ENCODE assay signal across 11 cellular contexts in the genomic region with DNA sequence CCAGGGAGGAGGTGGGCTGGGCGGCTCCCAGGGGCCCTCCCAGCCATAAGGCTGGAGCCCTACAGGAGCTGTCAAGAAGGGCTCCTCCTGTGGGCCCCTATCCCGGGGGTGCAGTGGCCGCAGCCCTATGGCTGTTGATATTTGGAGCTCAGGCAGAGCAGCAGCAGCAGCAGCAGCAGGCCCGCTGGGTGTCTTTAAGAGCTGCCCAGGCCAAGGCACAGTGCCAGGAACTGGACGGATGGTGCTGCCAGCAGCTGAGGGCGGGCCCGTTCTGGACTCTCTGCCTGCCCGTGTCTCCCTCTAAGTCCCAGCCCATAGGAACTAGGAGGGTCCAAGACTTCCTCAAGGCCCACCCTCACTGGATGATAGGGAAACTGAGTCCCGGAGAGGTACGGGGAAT. TPM values are rescaled to one million over a fixed set of nuclear protein-coding genes. Genes with fewer than 3 reads are reported as not detected.
DNase-seq lines count a peak whose midpoint lies in the region; ATAC-seq and TF ChIP-seq lines count a peak whose summit lies in the region.
"Had no signal": no experiment of that assay in that cellular context is flagged by ENCODE, and none has a peak within 500 bp of the region (broad histone marks: within the 10 kb centered on the region; RNA-seq: fewer than 3 reads in every experiment).

No MANE protein-coding gene starts in this region.

- H3K79me2 ChIP-seq in mammary epithelial cell (ENCODE audit: insufficient read depth, low read length): peaks cover 3% of the 10 kb centered on the region

- ATAC-seq in sciatic nerve (peak; percentile 52), GM21529 (IDR thresholded peaks at IDR 0.05; ENCODE audit: unreplicated experiment) (no peak)
- no peak for ATAC-seq in activated T-helper 17 cell treated with anti-CD3 and anti-CD28 coated beads, Interleukin-2, amount 50 U/mL, for 72 hours (replicated peaks)
- ATAC-seq: activated CD8-positive, alpha-beta T cell treated with anti-CD3 and anti-CD28 coated beads for 36 hours had no signal

- CTCF ChIA-PET in mammary epithelial cell (lab: Charles Lee; ENCODE audit: low non-redundant PET): interaction anchor here (0.5 kb wide), 1 partner anchor 68 kb away, joined by 3 read pairs; no protein-coding TSS in a partner anchor
- CTCF ChIA-PET in activated naive CD4-positive, alpha-beta T cell treated with anti-CD3 and anti-CD28 coated beads for 36 hours (lab: Charles Lee): interaction anchor here (0.9 to 1.8 kb wide), 2 partner anchors 9 to 48 kb away, joined by 3 to 5 read pairs; no protein-coding TSS in a partner anchor

- in situ Hi-C loops in mammary epithelial cell (cut with MboI; ENCODE audit: low sequenced_read_pairs in 2 of 2): no loop called here

- peaks cover 41% of the 10 kb centered on the region for H3K4me1 ChIP-seq in mammary epithelial cell (ENCODE audit: insufficient read depth, low read length)

- H3K4me3 ChIP-seq in mammary epithelial cell (replicated peaks in 1 of 3; ENCODE audit: insufficient read depth in 1 of 3, low read depth in 2 of 3, low read length in 3 of 3): peak overlapping the region in 2 of 3 experiments; percentile 14 to 17

- intact Hi-C loops in mammary epithelial cell (cut with micrococcal nuclease) (loop anchor here (2.0 to 5.0 kb wide), 4 partner anchors 45 to 243 kb away; a partner anchor contains a TSS), sciatic nerve (cut with DNase I) (loop anchor here (5.0 kb wide), 1 partner anchor 38 kb away; no protein-coding TSS in a partner anchor)
- intact Hi-C loops in activated naive CD4-positive, alpha-beta T cell treated with anti-CD3 and anti-CD28 coated beads for 36 hours (cut with micrococcal nuclease): no loop called here

- H3K4me1 Mint-ChIP-seq in activated naive CD4-positive, alpha-beta T cell treated with anti-CD3 and anti-CD28 coated beads for 36 hours (ENCODE audit: low read depth): peaks cover 6% of the 10 kb centered on the region
- no peaks in the 10 kb centered on the region for H3K4me1 Mint-ChIP-seq in activated T-helper 17 cell treated with anti-CD3 and anti-CD28 coated beads, Interleukin-2, amount 50 U/mL, for 72 hours

- WGBS in mammary epithelial cell (ENCODE audit: low coverage, missing lambda C conversion rate): 18% methylated on average over 6 of the region's 10 CpGs

- H3K27ac Mint-ChIP-seq in activated naive CD4-positive, alpha-beta T cell treated with anti-CD3 and anti-CD28 coated beads for 36 hours: no peak overlapping the region
- H3K27ac Mint-ChIP-seq in activated T-helper 17 cell treated with anti-CD3 and anti-CD28 coated beads, Interleukin-2, amount 50 U/mL, for 72 hours: no peak overlapping the region
- H3K27ac Mint-ChIP-seq: activated CD8-positive, alpha-beta T cell treated with anti-CD3 and anti-CD28 coated beads for 36 hours; CD4-positive, CD25-positive, alpha-beta regulatory T cell had no signal

- no peaks in the 10 kb centered on the region for H3K36me3 ChIP-seq in mammary epithelial cell (ENCODE audit: insufficient read depth, low read length)

- H2AFZ ChIP-seq in mammary epithelial cell (ENCODE audit: low read depth, low read length): peak overlapping the region; percentile 36

- no peaks in the 10 kb centered on the region for H3K9me3 ChIP-seq in mammary epithelial cell (replicated peaks; ENCODE audit: insufficient read depth, low read length)

- H3K9me3 Mint-ChIP-seq in activated naive CD4-positive, alpha-beta T cell treated with anti-CD3 and anti-CD28 coated beads for 36 hours: no peaks in the 10 kb centered on the region
- H3K9me3 Mint-ChIP-seq in activated T-helper 17 cell treated with anti-CD3 and anti-CD28 coated beads, Interleukin-2, amount 50 U/mL, for 72 hours: no peaks in the 10 kb centered on the region
- H3K9me3 Mint-ChIP-seq: activated CD8-positive, alpha-beta T cell treated with anti-CD3 and anti-CD28 coated beads for 36 hours; CD4-positive, CD25-positive, alpha-beta regulatory T cell had no signal

- TF ChIP-seq CTCF in mammary epithelial cell (conservative IDR thresholded peaks at IDR 0.05 in 1 of 2, IDR thresholded peaks at IDR 0.05 in 1 of 2; ENCODE audit: extremely low read depth in 1 of 2, insufficient read depth in 1 of 2, low read depth in 1 of 2, low read length in 2 of 2): no peak

- H3K4me2 ChIP-seq in mammary epithelial cell (ENCODE audit: insufficient read depth, low read depth, low read length): peak overlapping the region; percentile 58

- H3K27ac ChIP-seq in mammary epithelial cell (ENCODE audit: insufficient read depth, low read depth, low read length): no peak overlapping the region
- H3K27ac ChIP-seq: brain microvascular endothelial cell had no signal

- BruUV-seq in mammary epithelial cell (replicated peaks; lab: Mats Ljungman, UMichigan): no TSS peak

- peaks cover 4% of the 10 kb centered on the region for H3K27me3 Mint-ChIP-seq in activated naive CD4-positive, alpha-beta T cell treated with anti-CD3 and anti-CD28 coated beads for 36 hours (ENCODE audit: low read depth)
- H3K27me3 Mint-ChIP-seq in activated T-helper 17 cell treated with anti-CD3 and anti-CD28 coated beads, Interleukin-2, amount 50 U/mL, for 72 hours: no peaks in the 10 kb centered on the region
- H3K27me3 Mint-ChIP-seq: CD4-positive, CD25-positive, alpha-beta regulatory T cell had no signal

- peak in 12 of 14 donors; percentile 49 to 86 (median 78) for DNase-seq in C1 segment of cervical spinal cord (lab: John Stamatoyannopoulos, UW)
- DNase-seq in mammary epithelial cell: no peak
- peak in 46 of 51 donors; percentile 26 to 92 (median 79) for DNase-seq in hypothalamus (lab: John Stamatoyannopoulos, UW)
- peak; percentile 88 for DNase-seq in sciatic nerve (ENCODE audit: low spot score)
- DNase-seq in activated naive CD4-positive, alpha-beta T cell treated with anti-CD3 and anti-CD28 coated beads for 36 hours: no peak
- no peak for DNase-seq in stimulated activated CD4-positive, alpha-beta T cell treated with anti-CD3 and anti-CD28 coated beads, Interleukin-15, amount 100 ng/mL, for 24 hours
- DNase-seq: activated CD8-positive, alpha-beta T cell treated with anti-CD3 and anti-CD28 coated beads for 36 hours; brain microvascular endothelial cell; CD4-positive, CD25-positive, alpha-beta regulatory T cell had no signal

- no peak overlapping the region for H3K9ac ChIP-seq in mammary epithelial cell (ENCODE audit: insufficient read depth, low read length)

- H3K4me3 Mint-ChIP-seq in activated naive CD4-positive, alpha-beta T cell treated with anti-CD3 and anti-CD28 coated beads for 36 hours: no peak overlapping the region
- H3K4me3 Mint-ChIP-seq in activated T-helper 17 cell treated with anti-CD3 and anti-CD28 coated beads, Interleukin-2, amount 50 U/mL, for 72 hours: no peak overlapping the region
- H3K4me3 Mint-ChIP-seq: activated CD8-positive, alpha-beta T cell treated with anti-CD3 and anti-CD28 coated beads for 36 hours; CD4-positive, CD25-positive, alpha-beta regulatory T cell had no signal

- no peaks in the 10 kb centered on the region for H3K36me3 Mint-ChIP-seq in activated naive CD4-positive, alpha-beta T cell treated with anti-CD3 and anti-CD28 coated beads for 36 hours (ENCODE audit: low read depth)
- no peaks in the 10 kb centered on the region for H3K36me3 Mint-ChIP-seq in activated T-helper 17 cell treated with anti-CD3 and anti-CD28 coated beads, Interleukin-2, amount 50 U/mL, for 72 hours (ENCODE audit: low read depth)

- no peaks in the 10 kb centered on the region for H4K20me1 ChIP-seq in mammary epithelial cell (ENCODE audit: insufficient read depth, low read length)

- dilution Hi-C loops in mammary epithelial cell (cut with HindIII; ENCODE audit: low sequenced_read_pairs): loop anchor here (5.0 kb wide), 6 partner anchors 63 to 292 kb away; a partner anchor contains a TSS

- no peaks in the 10 kb centered on the region for H3K27me3 ChIP-seq in mammary epithelial cell (ENCODE audit: insufficient read depth, low read length)
- H3K27me3 ChIP-seq: brain microvascular endothelial cell had no signal

RNA-seq across cellular contexts. Expression of a gene that starts 3.6 kb away (rescaled TPM):
- total RNA-seq in mammary epithelial cell (10 to 100 TPM; 42.0 to 57.9 TPM), sciatic nerve (61.0 TPM)
- polyA plus RNA-seq in mammary epithelial cell: 65.8 TPM
- 52.1 TPM for polyA minus RNA-seq in mammary epithelial cell
- total RNA-seq in activated naive CD4-positive, alpha-beta T cell treated with anti-CD3 and anti-CD28 coated beads for 36 hours: 10 to 100 TPM; 11.8 to 11.9 TPM
- 10 to 100 TPM; 23.2 to 79.0 TPM for total RNA-seq in activated T-helper 17 cell treated with anti-CD3 and anti-CD28 coated beads, Interleukin-2, amount 50 U/mL, for 72 hours

RNA-seq across cellular contexts. Expression of a gene that starts 19.4 kb away (rescaled TPM):
- 10 to 100 TPM in 1 of 2 donors, 1 to 10 TPM in 1; 4.0 to 32.2 TPM for total RNA-seq in mammary epithelial cell
- polyA plus RNA-seq in mammary epithelial cell: 15.1 TPM
- 29.8 TPM for polyA minus RNA-seq in mammary epithelial cell
- total RNA-seq in sciatic nerve: 285 TPM
- total RNA-seq in activated naive CD4-positive, alpha-beta T cell treated with anti-CD3 and anti-CD28 coated beads for 36 hours: 10 to 100 TPM; 10.5 to 11.6 TPM
- total RNA-seq in activated T-helper 17 cell treated with anti-CD3 and anti-CD28 coated beads, Interleukin-2, amount 50 U/mL, for 72 hours: 10 to 100 TPM in 1 of 2 donors, 1 to 10 TPM in 1; 10.0 to 18.7 TPM

RNA-seq across cellular contexts. Expression of a gene that starts 25.5 kb away (rescaled TPM):
- total RNA-seq in mammary epithelial cell (10 to 100 TPM; 28.8 to 29.5 TPM), sciatic nerve (108 TPM)
- 26.6 TPM for polyA plus RNA-seq in mammary epithelial cell
- polyA minus RNA-seq in mammary epithelial cell: 14.6 TPM
- total RNA-seq in activated naive CD4-positive, alpha-beta T cell treated with anti-CD3 and anti-CD28 coated beads for 36 hours: 10 to 100 TPM; 28.7 to 29.1 TPM
- 100 to 1,000 TPM in 1 of 2 donors, 10 to 100 TPM in 1; 61.7 to 124 TPM for total RNA-seq in activated T-helper 17 cell treated with anti-CD3 and anti-CD28 coated beads, Interleukin-2, amount 50 U/mL, for 72 hours

RNA-seq across cellular contexts. Expression of a gene that starts 43.0 kb away (rescaled TPM):
- total RNA-seq in mammary epithelial cell: 10 to 100 TPM; 14.3 to 19.6 TPM
- polyA plus RNA-seq in mammary epithelial cell: 21.9 TPM
- polyA minus RNA-seq in mammary epithelial cell: 50.2 TPM
- 19.6 TPM for total RNA-seq in sciatic nerve
- total RNA-seq in activated naive CD4-positive, alpha-beta T cell treated with anti-CD3 and anti-CD28 coated beads for 36 hours: 10 to 100 TPM; 22.3 to 24.6 TPM
- total RNA-seq in activated T-helper 17 cell treated with anti-CD3 and anti-CD28 coated beads, Interleukin-2, amount 50 U/mL, for 72 hours: 10 to 100 TPM; 19.6 to 19.8 TPM

RNA-seq across cellular contexts. Expression of a gene that starts 56.7 kb away (rescaled TPM):
- total RNA-seq in mammary epithelial cell: 10 to 100 TPM in 1 of 2 donors, 1 to 10 TPM in 1; 6.7 to 11.8 TPM
- polyA plus RNA-seq in mammary epithelial cell: 4.4 TPM
- polyA minus RNA-seq in mammary epithelial cell: 0.41 TPM
- total RNA-seq in sciatic nerve: 2.0 TPM
- 1 to 10 TPM; 1.1 to 1.8 TPM for total RNA-seq in activated naive CD4-positive, alpha-beta T cell treated with anti-CD3 and anti-CD28 coated beads for 36 hours
- 1 to 10 TPM; 2.6 to 3.7 TPM for total RNA-seq in activated T-helper 17 cell treated with anti-CD3 and anti-CD28 coated beads, Interleukin-2, amount 50 U/mL, for 72 hours

Comparison
In these comparisons a context has a peak if more than half of its experiments do, and no peak if none do; other contexts are left out.
1. DNase-seq: peak in C1 segment of cervical spinal cord (12 of 14), hypothalamus (46 of 51) and sciatic nerve (single experiment); none in mammary epithelial cell (single experiment), activated naive CD4-positive, alpha-beta T cell treated with anti-CD3 and anti-CD28 coated beads for 36 hours (single experiment) and stimulated activated CD4-positive, alpha-beta T cell treated with anti-CD3 and anti-CD28 coated beads, Interleukin-15, amount 100 ng/mL, for 24 hours (single experiment).